18 cellular contexts compared by ENCODE assay signal in genomic region chr15:37206690-37207089, GRCh38.
A peak's percentile ranks its signal among the peaks of the same experiment; 100 is the strongest.
DNase-seq lines count a peak whose midpoint lies in the region; ATAC-seq, FAIRE-seq and TF ChIP-seq lines count a peak whose summit lies in the region.
"Had no signal": no experiment of that assay in that cellular context is flagged by ENCODE, and none has a peak within 500 bp of the region (broad histone marks: within the 10 kb centered on the region; RNA-seq: fewer than 3 reads in every experiment).

No MANE protein-coding gene starts in this region.

- ATAC-seq in HepG2 = peak; percentile 86
- ATAC-seq in SK-N-SH treated with all-trans-retinoic acid at 6 μM for 48 hours = no peak
- ATAC-seq: CD8-positive, alpha-beta T cell had no signal

- H4K20me1 ChIP-seq in Karpas-422 (ENCODE audit: insufficient read depth, low read depth, low read length) = no peaks in the 10 kb centered on the region
- H4K20me1 ChIP-seq in HepG2 (ENCODE audit: insufficient read depth, low read length) = no peaks in the 10 kb centered on the region

- H3K36me3 Mint-ChIP-seq in CD14-positive monocyte = no peaks in the 10 kb centered on the region
- H3K36me3 Mint-ChIP-seq: CD4-positive, CD25-positive, alpha-beta regulatory T cell; CD8-positive, alpha-beta T cell had no signal

- TF ChIP-seq POLR2A in HepG2 (IDR thresholded peaks at IDR 0.05; ENCODE audit: insufficient read depth in 1 of 2, low read depth in 2 of 2, low read length in 2 of 2) (no peak), prostate gland (IDR thresholded peaks at IDR 0.05) (no peak)

- H3K27ac ChIP-seq in Karpas-422 (ENCODE audit: low read length) = no peak overlapping the region
- no peak overlapping the region for H3K27ac ChIP-seq in HepG2 (ENCODE audit: extremely low read length, insufficient read depth, low read length)
- H3K27ac ChIP-seq in prostate gland = no peak overlapping the region

- 0% methylated on average over 2 of the region's 2 CpGs for WGBS in HepG2 (ENCODE audit: low lambda C conversion rate)
- 74% methylated on average over 2 of the region's 2 CpGs for WGBS in prostate gland

- TF ChIP-seq RAD21 in HepG2 (CRISPR knock-in tag; IDR thresholded peaks at IDR 0.05) = no peak

- H3K4me1 ChIP-seq in Karpas-422 (ENCODE audit: low read length) = no peaks in the 10 kb centered on the region
- H3K4me1 ChIP-seq in HepG2 (ENCODE audit: insufficient read depth, low read length) = peaks cover 11% of the 10 kb centered on the region
- H3K4me1 ChIP-seq in prostate gland (replicated peaks) = no peaks in the 10 kb centered on the region
- H3K4me1 ChIP-seq: HAP-1 had no signal

- CTCF ChIA-PET in HepG2 (lab: Yijun Ruan, JAX; ENCODE audit: low intra/inter-chr PET ratio, low total read pairs) = no interaction called here

- H3K4me3 Mint-ChIP-seq in CD14-positive monocyte = no peak overlapping the region
- H3K4me3 Mint-ChIP-seq: CD4-positive, CD25-positive, alpha-beta regulatory T cell; CD8-positive, alpha-beta T cell; HFFc6 had no signal

- intact Hi-C loops in HepG2 (cut with micrococcal nuclease; ENCODE audit: unreplicated experiment) = no loop called here
- intact Hi-C loops in CD14-positive monocyte (cut with micrococcal nuclease) = no loop called here
- intact Hi-C loops in prostate gland (cut with DNase I) = no loop called here

- no peaks in the 10 kb centered on the region for H3K9me2 ChIP-seq in Karpas-422 (replicated peaks; ENCODE audit: insufficient read depth, low read length)

- no TSS peak for BruUV-seq in HepG2 (replicated peaks; lab: Mats Ljungman, UMichigan)

- in situ Hi-C loops in HepG2 (cut with HindIII; ENCODE audit: extremely low pct_ligation_motif_present, low pct_unique_long_range_greater_than_20kb) = no loop called here

- no peak overlapping the region for H3K27ac Mint-ChIP-seq in CD14-positive monocyte
- H3K27ac Mint-ChIP-seq: CD4-positive, CD25-positive, alpha-beta regulatory T cell; CD8-positive, alpha-beta T cell; HFFc6 had no signal

- H3K79me2 ChIP-seq in Karpas-422 (ENCODE audit: low read length) = no peaks in the 10 kb centered on the region
- H3K79me2 ChIP-seq in HepG2 (ENCODE audit: insufficient read depth, low read length) = no peaks in the 10 kb centered on the region

- H3K4me2 ChIP-seq in Karpas-422 (ENCODE audit: low read depth, low read length, poor library complexity, severe bottlenecking) (no peak overlapping the region), HepG2 (ENCODE audit: low read depth, low read length) (no peak overlapping the region)

- peak; percentile 39 for FAIRE-seq in HepG2 (lab: Jason Lieb, UNC)
- FAIRE-seq: G401.6, GM12892, H54 had no signal

- H3K36me3 ChIP-seq in Karpas-422 (ENCODE audit: insufficient read depth, low read length) (no peaks in the 10 kb centered on the region), HepG2 (replicated peaks in 1 of 2; ENCODE audit: control insufficient read depth in 1 of 2, insufficient read depth in 2 of 2, low read length in 2 of 2) (no peaks in the 10 kb centered on the region), prostate gland (no peaks in the 10 kb centered on the region)
- H3K36me3 ChIP-seq: HAP-1 had no signal

- TF ChIP-seq EP300 in HepG2 (IDR thresholded peaks at IDR 0.05; ENCODE audit: low read depth in 2 of 2, low read length in 2 of 2) = no peak
- TF ChIP-seq EP300 in HepG2 (CRISPR knock-in tag; IDR thresholded peaks at IDR 0.05; ENCODE audit: borderline replicate concordance) = no peak

- H3K27me3 ChIP-seq in Karpas-422 (ENCODE audit: low read length) = no peaks in the 10 kb centered on the region
- no peaks in the 10 kb centered on the region; a peak in 1 of 5 replicates for H3K27me3 ChIP-seq in HepG2 (ENCODE audit: control insufficient read depth in 1 of 2, insufficient read depth in 2 of 2, low read length in 2 of 2)
- H3K27me3 ChIP-seq in prostate gland (replicated peaks; ENCODE audit: insufficient read depth) = no peaks in the 10 kb centered on the region

- POLR2A ChIA-PET in HepG2 (lab: Yijun Ruan, JAX) = no interaction called here

- H3K9me3 Mint-ChIP-seq in CD14-positive monocyte = peaks cover 0 to 6% (median 3%) of the 10 kb centered on the region in 7 donors
- H3K9me3 Mint-ChIP-seq: CD8-positive, alpha-beta T cell; HFFc6 had no signal

- H3K9me3 ChIP-seq in Karpas-422 (ENCODE audit: low read length) (no peaks in the 10 kb centered on the region), HepG2 (ENCODE audit: low read length) (no peaks in the 10 kb centered on the region), prostate gland (no peaks in the 10 kb centered on the region)
- H3K9me3 ChIP-seq: Caco-2, HAP-1 had no signal

- H3K4me3 ChIP-seq in Karpas-422 (ENCODE audit: low read length) (no peak overlapping the region), HepG2 (replicated peaks in 1 of 3; ENCODE audit: insufficient read depth in 1 of 3, low read depth in 2 of 3, low read length in 3 of 3) (no peak overlapping the region), prostate gland (no peak overlapping the region)
- H3K4me3 ChIP-seq: HAP-1 had no signal

- TF ChIP-seq CTCF in HepG2 (CRISPR knock-in tag; IDR thresholded peaks at IDR 0.05) (no peak), CD14-positive monocyte (IDR thresholded peaks at IDR 0.05) (no peak), prostate gland (IDR thresholded peaks at IDR 0.05) (no peak)

- H3K27me3 Mint-ChIP-seq in CD14-positive monocyte (ENCODE audit: low read depth in 3 of 3) = no peaks in the 10 kb centered on the region

- H3K4me1 Mint-ChIP-seq in CD14-positive monocyte = no peaks in the 10 kb centered on the region
- H3K4me1 Mint-ChIP-seq: CD4-positive, CD25-positive, alpha-beta regulatory T cell had no signal

- H2AFZ ChIP-seq in Karpas-422 (ENCODE audit: low read length) (no peak overlapping the region), HepG2 (ENCODE audit: low read length) (no peak overlapping the region)

- H3K9ac ChIP-seq in Karpas-422 (ENCODE audit: low read length) (no peak overlapping the region), HepG2 (ENCODE audit: insufficient read depth, low read depth, low read length) (no peak overlapping the region)

- DNase-seq in Karpas-422 = peak; percentile 11
- peak; percentile 43 for DNase-seq in HepG2 (ENCODE audit: low spot score)
- peak; percentile 24 for DNase-seq in mucosa of gallbladder (ENCODE audit: low spot score)
- no peak for DNase-seq in CD14-positive monocyte (ENCODE audit: low spot score)
- DNase-seq in prostate gland (ENCODE audit: low spot score) = no peak
- DNase-seq: C1 segment of cervical spinal cord; CD4-positive, CD25-positive, alpha-beta regulatory T cell; CD8-positive, alpha-beta T cell; DMS153; DND-41; GOT3; HFFc6 had no signal

TF ChIP-seq in HepG2, 621 proteins besides CTCF, POLR2A, EP300 and RAD21 (continues in another document):
- TF ChIP-seq ZNF678 (CRISPR knock-in tag; IDR thresholded peaks at IDR 0.05) (no peak), ZNF816 (CRISPR knock-in tag; IDR thresholded peaks at IDR 0.05; ENCODE audit: borderline replicate concordance) (no peak), ELK4 (CRISPR knock-in tag; IDR thresholded peaks at IDR 0.05; ENCODE audit: borderline replicate concordance) (no peak), MTERF4 (CRISPR knock-in tag; IDR thresholded peaks at IDR 0.05) (no peak), ZNF138 (CRISPR knock-in tag; IDR thresholded peaks at IDR 0.05; ENCODE audit: low read depth) (no peak), MED13 (CRISPR knock-in tag; IDR thresholded peaks at IDR 0.05) (no peak), SPEN (CRISPR knock-in tag; IDR thresholded peaks at IDR 0.05; ENCODE audit: low read depth) (no peak)

TF ChIP-seq in SK-N-SH treated with all-trans-retinoic acid at 6 μM for 48 hours, 23 proteins besides CTCF, POLR2A, EP300 and RAD21 (continues in another document):
- TF ChIP-seq RARB (CRISPR knock-in tag; IDR thresholded peaks at IDR 0.05) (no peak), ESRRG (CRISPR knock-in tag; IDR thresholded peaks at IDR 0.05) (no peak), BACH2 (CRISPR knock-in tag; IDR thresholded peaks at IDR 0.05; ENCODE audit: borderline replicate concordance) (no peak), ZFP30 (CRISPR knock-in tag; IDR thresholded peaks at IDR 0.05) (no peak), TCF4 (CRISPR knock-in tag; IDR thresholded peaks at IDR 0.05; ENCODE audit: borderline replicate concordance) (no peak), CREB5 (CRISPR knock-in tag; IDR thresholded peaks at IDR 0.05; ENCODE audit: low read depth) (no peak), OSR1 (CRISPR knock-in tag; IDR thresholded peaks at IDR 0.05) (no peak), ARNTL (CRISPR knock-in tag; IDR thresholded peaks at IDR 0.05; ENCODE audit: borderline replicate concordance, low read depth) (no peak), PPARA (CRISPR knock-in tag; IDR thresholded peaks at IDR 0.05; ENCODE audit: borderline replicate concordance) (no peak), CSRNP3 (CRISPR knock-in tag; IDR thresholded peaks at IDR 0.05) (no peak), ZC3H10 (CRISPR knock-in tag; IDR thresholded peaks at IDR 0.05) (no peak)

Comparison
In these comparisons a context has a peak if more than half of its experiments do, and no peak if none do; other contexts are left out.
1. DNase-seq: peak in Karpas-422 (single experiment), HepG2 (single experiment) and mucosa of gallbladder (single experiment); none in CD14-positive monocyte (single experiment) and prostate gland (single experiment).